Comparison of ENCODE assay signal across 25 cellular contexts in the genomic region with DNA sequence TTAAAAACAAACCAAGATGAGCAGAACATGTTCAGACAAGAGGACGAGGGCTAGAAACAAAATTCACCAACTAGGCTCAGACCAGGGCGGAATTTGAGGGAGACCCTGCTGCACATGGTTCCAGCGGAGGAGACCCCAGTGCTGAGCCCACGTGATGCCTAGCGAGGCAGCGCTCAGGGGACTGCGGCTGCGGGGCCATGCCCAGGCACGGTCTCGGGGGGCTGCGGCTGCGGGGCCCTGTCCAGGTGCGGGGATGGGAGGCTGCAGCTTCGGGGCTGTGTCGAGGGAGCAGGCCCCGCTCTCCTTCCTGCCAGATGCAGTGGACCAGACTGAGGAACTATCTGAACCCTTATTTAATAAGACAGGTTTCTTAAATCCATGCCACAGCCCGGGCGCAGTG. TPM values are rescaled to one million over a fixed set of nuclear protein-coding genes. Genes with fewer than 3 reads are reported as not detected.
"Had no signal": no experiment of that assay in that cellular context is flagged by ENCODE, and none has a peak within 500 bp of the region (broad histone marks: within the 10 kb centered on the region; RNA-seq: fewer than 3 reads in every experiment).

No MANE protein-coding gene starts in this region.

- H3K9me3 Mint-ChIP-seq: activated B cell treated with CpG ODN at 0.5 μM for 24 hours; activated CD8-positive, alpha-beta T cell treated with anti-CD3 and anti-CD28 coated beads for 36 hours; activated naive CD4-positive, alpha-beta T cell treated with anti-CD3 and anti-CD28 coated beads, Interleukin-2, amount 50 U/mL, for 72 hours; activated naive CD8-positive, alpha-beta T cell treated with anti-CD3 and anti-CD28 coated beads, Interleukin-2, amount 50 U/mL, for 24 hours; central memory CD8-positive, alpha-beta T cell had no signal

- H3K27me3 Mint-ChIP-seq: activated B cell treated with CpG ODN at 0.5 μM for 24 hours; activated CD8-positive, alpha-beta T cell treated with anti-CD3 and anti-CD28 coated beads for 36 hours; activated naive CD8-positive, alpha-beta T cell treated with anti-CD3 and anti-CD28 coated beads, Interleukin-2, amount 50 U/mL, for 24 hours; central memory CD8-positive, alpha-beta T cell; T-helper 17 cell had no signal

- ATAC-seq: activated CD8-positive, alpha-beta T cell treated with anti-CD3 and anti-CD28 coated beads for 36 hours; activated naive CD4-positive, alpha-beta T cell treated with anti-CD3 and anti-CD28 coated beads, Interleukin-2, amount 50 U/mL, for 72 hours; activated naive CD8-positive, alpha-beta T cell treated with anti-CD3 and anti-CD28 coated beads, Interleukin-2, amount 50 U/mL, for 24 hours; body of pancreas; T-helper 17 cell had no signal

- H3K4me3 Mint-ChIP-seq: activated B cell treated with CpG ODN at 0.5 μM for 24 hours; activated CD8-positive, alpha-beta T cell treated with anti-CD3 and anti-CD28 coated beads for 36 hours; activated naive CD8-positive, alpha-beta T cell treated with anti-CD3 and anti-CD28 coated beads, Interleukin-2, amount 50 U/mL, for 24 hours; central memory CD8-positive, alpha-beta T cell; T-helper 17 cell had no signal

- DNase-seq: activated B cell treated with CpG ODN at 0.5 μM for 24 hours; activated CD4-positive, alpha-beta T cell treated with anti-CD3 and anti-CD28 coated beads, Interleukin-2, amount 50 U/mL, for 1 hour; activated CD8-positive, alpha-beta memory T cell treated with anti-CD3 and anti-CD28 coated beads, Interleukin-2, amount 50 U/mL, for 4 hours; activated CD8-positive, alpha-beta T cell treated with anti-CD3 and anti-CD28 coated beads for 36 hours; activated effector memory CD4-positive, alpha-beta T cell treated with anti-CD3 and anti-CD28 coated beads, Interleukin-2, amount 50 U/mL, for 16 hours; activated naive CD4-positive, alpha-beta T cell treated with Interleukin-2 at 50 U/mL for 16 hours; activated naive CD8-positive, alpha-beta T cell treated with anti-CD3 and anti-CD28 coated beads, Interleukin-2, amount 50 U/mL, for 24 hours; activated T-cell treated with anti-CD3 and anti-CD28 coated beads, Interleukin-2, amount 50 U/mL, for 1 hour; amniotic stem cell; body of pancreas; Kasumi-1; NCI-H1105 treated with DMSO at 0.1 percent for 48 hours; NCI-H1436 treated with DMSO at 0.1 percent for 48 hours; NCI-H187; NCI-H2081; NCI-H510A treated with DMSO at 0.1 percent for 48 hours; NCI-H69; SIG-M5; T-helper 17 cell; T-helper 9 cell had no signal

- H3K4me1 Mint-ChIP-seq: activated B cell treated with CpG ODN at 0.5 μM for 24 hours; activated naive CD8-positive, alpha-beta T cell treated with anti-CD3 and anti-CD28 coated beads, Interleukin-2, amount 50 U/mL, for 24 hours; central memory CD8-positive, alpha-beta T cell; T-helper 17 cell had no signal

- H3K27me3 ChIP-seq: ascending aorta, body of pancreas had no signal

- H3K4me1 ChIP-seq: ascending aorta, body of pancreas had no signal

- H3K4me3 ChIP-seq: ascending aorta, body of pancreas had no signal

- H3K27ac Mint-ChIP-seq: activated B cell treated with CpG ODN at 0.5 μM for 24 hours; activated CD8-positive, alpha-beta T cell treated with anti-CD3 and anti-CD28 coated beads for 36 hours; activated naive CD8-positive, alpha-beta T cell treated with anti-CD3 and anti-CD28 coated beads, Interleukin-2, amount 50 U/mL, for 24 hours; T-helper 17 cell had no signal

- H3K27ac ChIP-seq: ascending aorta, body of pancreas had no signal

- FAIRE-seq: bronchial epithelial cell, RCC 7860 had no signal

- H3K9me3 ChIP-seq: ascending aorta, body of pancreas had no signal

RNA-seq across cellular contexts. Expression of gene CRIP1, which starts 24.8 kb away (rescaled TPM):
- total RNA-seq: bronchial epithelial cell had no signal
